ENCODE assay signal across 24 cellular contexts in genomic region chr16:13983625-13984024, GRCh38.
"Had no signal": no experiment of that assay in that cellular context is flagged by ENCODE, and none has a peak within 500 bp of the region (broad histone marks: within the 10 kb centered on the region; RNA-seq: fewer than 3 reads in every experiment).

No MANE protein-coding gene starts in this region.

- H3K27ac ChIP-seq: ascending aorta, brain microvascular endothelial cell, epithelial cell of prostate had no signal

- H3K27me3 ChIP-seq: ascending aorta, brain microvascular endothelial cell had no signal

- H3K4me3 Mint-ChIP-seq: activated CD4-positive, alpha-beta memory T cell treated with anti-CD3 and anti-CD28 coated beads, Interleukin-2, amount 10 ng/mL, durations not matched to agents 7 days and 5 days; activated CD4-positive, alpha-beta T cell treated with anti-CD3 and anti-CD28 coated beads, Interleukin-2, amount 10 ng/mL, durations not matched to agents 7 days and 5 days; activated naive CD4-positive, alpha-beta T cell treated with anti-CD3 and anti-CD28 coated beads, Interleukin-2, amount 10 ng/mL, durations not matched to agents 7 days and 5 days; activated naive CD8-positive, alpha-beta T cell treated with anti-CD3 and anti-CD28 coated beads, Interleukin-2, amount 10 ng/mL, durations not matched to agents 7 days and 5 days; activated T-cell treated with anti-CD3 and anti-CD28 coated beads, Interleukin-2, amount 50 U/mL, for 24 hours; activated T-cell treated with anti-CD3 and anti-CD28 coated beads, Interleukin-2, amount 50 U/mL, for 72 hours; WTC11 had no signal

- ATAC-seq: activated naive CD4-positive, alpha-beta T cell treated with anti-CD3 and anti-CD28 coated beads, Interleukin-2, amount 50 U/mL, for 72 hours; activated T-cell treated with anti-CD3 and anti-CD28 coated beads, Interleukin-2, amount 50 U/mL, for 72 hours; WTC11 had no signal

- H3K4me1 Mint-ChIP-seq: activated CD4-positive, alpha-beta memory T cell treated with anti-CD3 and anti-CD28 coated beads, Interleukin-2, amount 10 ng/mL, durations not matched to agents 7 days and 5 days; activated CD4-positive, alpha-beta T cell treated with anti-CD3 and anti-CD28 coated beads, Interleukin-2, amount 10 ng/mL, durations not matched to agents 7 days and 5 days; activated naive CD4-positive, alpha-beta T cell treated with anti-CD3 and anti-CD28 coated beads, Interleukin-2, amount 10 ng/mL, durations not matched to agents 7 days and 5 days; activated naive CD8-positive, alpha-beta T cell treated with anti-CD3 and anti-CD28 coated beads, Interleukin-2, amount 10 ng/mL, durations not matched to agents 7 days and 5 days; WTC11 had no signal

- H3K9me3 Mint-ChIP-seq: activated CD4-positive, alpha-beta memory T cell treated with anti-CD3 and anti-CD28 coated beads, Interleukin-2, amount 10 ng/mL, durations not matched to agents 7 days and 5 days had no signal

- H3K4me3 ChIP-seq: ascending aorta had no signal

- H3K36me3 ChIP-seq: ascending aorta, brain microvascular endothelial cell had no signal

- H3K4me1 ChIP-seq: ascending aorta had no signal

- H3K27ac Mint-ChIP-seq: activated CD4-positive, alpha-beta memory T cell treated with anti-CD3 and anti-CD28 coated beads, Interleukin-2, amount 10 ng/mL, durations not matched to agents 7 days and 5 days; activated CD4-positive, alpha-beta T cell treated with anti-CD3 and anti-CD28 coated beads, Interleukin-2, amount 10 ng/mL, durations not matched to agents 7 days and 5 days; activated naive CD4-positive, alpha-beta T cell treated with anti-CD3 and anti-CD28 coated beads, Interleukin-2, amount 10 ng/mL, durations not matched to agents 7 days and 5 days; activated naive CD8-positive, alpha-beta T cell treated with anti-CD3 and anti-CD28 coated beads, Interleukin-2, amount 10 ng/mL, durations not matched to agents 7 days and 5 days; activated T-cell treated with anti-CD3 and anti-CD28 coated beads, Interleukin-2, amount 50 U/mL, for 24 hours; WTC11 had no signal

- DNase-seq: activated CD4-positive, alpha-beta memory T cell treated with anti-CD3 and anti-CD28 coated beads, Interleukin-2, amount 10 ng/mL, durations not matched to agents 7 days and 5 days; activated CD4-positive, alpha-beta T cell treated with anti-CD3 and anti-CD28 coated beads for 1 hour; activated CD4-positive, alpha-beta T cell treated with anti-CD3 and anti-CD28 coated beads for 4 hours; activated CD4-positive, alpha-beta T cell treated with anti-CD3 and anti-CD28 coated beads, Interleukin-2, amount 10 ng/mL, durations not matched to agents 7 days and 5 days; activated CD4-positive, alpha-beta T cell treated with anti-CD3 and anti-CD28 coated beads, Interleukin-2, amount 50 U/mL, for 4 hours; activated gamma-delta T cell; activated naive CD4-positive, alpha-beta T cell; activated naive CD4-positive, alpha-beta T cell treated with anti-CD3 and anti-CD28 coated beads, Interleukin-2, amount 10 ng/mL, durations not matched to agents 7 days and 5 days; activated naive CD8-positive, alpha-beta T cell treated with anti-CD3 and anti-CD28 coated beads, Interleukin-2, amount 10 ng/mL, durations not matched to agents 7 days and 5 days; activated T-cell treated with anti-CD3 and anti-CD28 coated beads for 4 hours; activated T-cell treated with anti-CD3 and anti-CD28 coated beads, Interleukin-2, amount 50 U/mL, for 24 hours; activated T-cell treated with anti-CD3 and anti-CD28 coated beads, Interleukin-2, amount 50 U/mL, for 72 hours; brain microvascular endothelial cell; caudate nucleus; cortex of kidney; dermis blood vessel endothelial cell; effector CD8-positive, alpha-beta T cell; foreskin fibroblast; head of caudate nucleus; T-helper 2 cell had no signal

- H3K36me3 Mint-ChIP-seq: activated naive CD4-positive, alpha-beta T cell treated with anti-CD3 and anti-CD28 coated beads, Interleukin-2, amount 10 ng/mL, durations not matched to agents 7 days and 5 days; activated naive CD4-positive, alpha-beta T cell treated with anti-CD3 and anti-CD28 coated beads, Interleukin-2, amount 50 U/mL, for 72 hours; activated naive CD8-positive, alpha-beta T cell treated with anti-CD3 and anti-CD28 coated beads, Interleukin-2, amount 10 ng/mL, durations not matched to agents 7 days and 5 days; WTC11 had no signal

- H3K27me3 Mint-ChIP-seq: activated CD4-positive, alpha-beta memory T cell treated with anti-CD3 and anti-CD28 coated beads, Interleukin-2, amount 10 ng/mL, durations not matched to agents 7 days and 5 days; activated naive CD4-positive, alpha-beta T cell treated with anti-CD3 and anti-CD28 coated beads, Interleukin-2, amount 10 ng/mL, durations not matched to agents 7 days and 5 days; activated naive CD8-positive, alpha-beta T cell treated with anti-CD3 and anti-CD28 coated beads, Interleukin-2, amount 10 ng/mL, durations not matched to agents 7 days and 5 days had no signal
